ENCODE assay signal across 25 cellular contexts in the genomic region with DNA sequence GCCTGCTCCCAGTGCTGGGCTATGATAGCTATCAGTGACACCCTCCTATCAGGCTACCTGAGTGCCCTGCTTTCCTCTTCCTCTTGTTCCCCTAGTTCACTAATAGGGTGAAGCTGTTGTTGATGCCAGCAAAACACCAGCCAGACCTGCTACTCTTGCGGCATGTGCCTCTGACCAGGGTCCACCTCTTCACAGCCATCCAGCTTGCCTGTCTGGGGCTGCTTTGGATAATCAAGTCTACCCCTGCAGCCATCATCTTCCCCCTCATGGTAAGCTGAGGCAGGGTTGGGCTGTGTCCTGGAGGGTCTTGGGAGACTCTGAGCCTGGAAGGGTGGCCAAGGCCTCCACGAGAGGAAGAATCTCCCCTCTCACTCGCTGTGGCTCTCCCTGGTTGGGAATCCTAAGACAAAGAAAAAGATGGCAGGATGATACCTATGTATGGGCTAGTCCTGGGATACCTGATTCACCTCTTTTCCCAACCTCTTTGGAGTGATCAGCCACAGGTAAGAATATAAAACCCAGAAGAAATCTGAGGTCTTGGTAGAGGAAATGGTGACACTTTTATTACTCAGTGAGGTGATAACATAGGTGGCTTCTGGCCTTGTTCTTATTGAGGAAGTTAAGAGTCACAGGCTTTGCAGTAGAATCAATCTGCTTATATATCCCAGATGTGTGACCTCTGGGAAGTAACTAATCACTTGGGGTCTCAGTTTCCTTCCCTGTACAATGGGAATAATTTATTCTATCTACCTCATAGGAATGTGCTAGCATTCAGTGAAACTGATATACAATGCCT. TPM values are rescaled to one million over a fixed set of nuclear protein-coding genes. Genes with fewer than 3 reads are reported as not detected.
"Had no signal": no experiment of that assay in that cellular context is flagged by ENCODE, and none has a peak within 500 bp of the region (broad histone marks: within the 10 kb centered on the region; RNA-seq: fewer than 3 reads in every experiment).

No MANE protein-coding gene starts in this region.

- H3K27me3 Mint-ChIP-seq: stimulated activated memory B cell treated with anti-CD40 and anti-IgM and Interleukin-4, amounts not matched to agents 10 μg/mL and 1 μg/mL and 100 μg/mL, for 72 hours; stimulated activated naive CD8-positive, alpha-beta T cell treated with anti-CD3 and anti-CD28 coated beads, Interleukin-15, Interleukin-2, amounts not matched to agents 100 ng/mL and 50 ng/mL, for 24 hours had no signal

- H3K27me3 ChIP-seq: gastrocnemius medialis, sigmoid colon, spleen, tibial nerve, upper lobe of right lung, uterus had no signal

- H3K9me3 Mint-ChIP-seq: natural killer cell; stimulated activated memory B cell treated with anti-CD40 and anti-IgM and Interleukin-4, amounts not matched to agents 10 μg/mL and 1 μg/mL and 100 μg/mL, for 72 hours; stimulated activated naive CD8-positive, alpha-beta T cell treated with anti-CD3 and anti-CD28 coated beads, Interleukin-15, Interleukin-2, amounts not matched to agents 100 ng/mL and 50 ng/mL, for 24 hours had no signal

- H3K27ac Mint-ChIP-seq: natural killer cell; stimulated activated memory B cell treated with anti-CD40 and anti-IgM and Interleukin-4, amounts not matched to agents 10 μg/mL and 1 μg/mL and 100 μg/mL, for 72 hours; stimulated activated naive CD8-positive, alpha-beta T cell treated with anti-CD3 and anti-CD28 coated beads, Interleukin-15, Interleukin-2, amounts not matched to agents 100 ng/mL and 50 ng/mL, for 24 hours had no signal

- H3K36me3 ChIP-seq: gastrocnemius medialis, sigmoid colon, spleen, thoracic aorta, tibial nerve, upper lobe of right lung, uterus had no signal

- H3K27ac ChIP-seq: gastrocnemius medialis, psoas muscle, sigmoid colon, thoracic aorta, uterus had no signal

- H3K4me3 ChIP-seq: gastrocnemius medialis, psoas muscle, sigmoid colon, spleen, thoracic aorta, tibial nerve, upper lobe of right lung, uterus had no signal

- ATAC-seq: left lobe of liver; natural killer cell; right cardiac atrium; stimulated activated memory B cell treated with anti-CD40 and anti-IgM and Interleukin-4, amounts not matched to agents 10 μg/mL and 1 μg/mL and 100 μg/mL, for 72 hours; upper lobe of right lung had no signal

- H3K4me3 Mint-ChIP-seq: natural killer cell; stimulated activated memory B cell treated with anti-CD40 and anti-IgM and Interleukin-4, amounts not matched to agents 10 μg/mL and 1 μg/mL and 100 μg/mL, for 72 hours; stimulated activated naive CD8-positive, alpha-beta T cell treated with anti-CD3 and anti-CD28 coated beads, Interleukin-15, Interleukin-2, amounts not matched to agents 100 ng/mL and 50 ng/mL, for 24 hours had no signal

- H3K36me3 Mint-ChIP-seq: natural killer cell; stimulated activated memory B cell treated with anti-CD40 and anti-IgM and Interleukin-4, amounts not matched to agents 10 μg/mL and 1 μg/mL and 100 μg/mL, for 72 hours had no signal

- H3K4me1 ChIP-seq: gastrocnemius medialis, psoas muscle, uterus had no signal

- DNase-seq: cortex of kidney; foreskin fibroblast; gastrocnemius medialis; head of caudate nucleus; mesenchymal stem cell; midbrain; natural killer cell; nucleus accumbens; psoas muscle; right cardiac atrium; sigmoid colon; spleen; stimulated activated CD4-positive, alpha-beta T cell treated with anti-CD3 and anti-CD28 coated beads, Interleukin-4, amount 100 ng/mL, for 4 hours; upper lobe of right lung; uterus had no signal

- H3K9me3 ChIP-seq: gastrocnemius medialis, psoas muscle, sigmoid colon, spleen, thoracic aorta, tibial nerve, upper lobe of right lung, uterus had no signal

RNA-seq across cellular contexts. Expression of gene SLC4A9, which starts 11.6 kb away (rescaled TPM):
- total RNA-seq: dermis microvascular lymphatic vessel endothelial cell, gastrocnemius medialis, lung microvascular endothelial cell, natural killer cell, osteocyte, psoas muscle, renal cortical epithelial cell, sigmoid colon, skeletal muscle tissue, thoracic aorta, tibial nerve had no signal
